In the genomic region with DNA sequence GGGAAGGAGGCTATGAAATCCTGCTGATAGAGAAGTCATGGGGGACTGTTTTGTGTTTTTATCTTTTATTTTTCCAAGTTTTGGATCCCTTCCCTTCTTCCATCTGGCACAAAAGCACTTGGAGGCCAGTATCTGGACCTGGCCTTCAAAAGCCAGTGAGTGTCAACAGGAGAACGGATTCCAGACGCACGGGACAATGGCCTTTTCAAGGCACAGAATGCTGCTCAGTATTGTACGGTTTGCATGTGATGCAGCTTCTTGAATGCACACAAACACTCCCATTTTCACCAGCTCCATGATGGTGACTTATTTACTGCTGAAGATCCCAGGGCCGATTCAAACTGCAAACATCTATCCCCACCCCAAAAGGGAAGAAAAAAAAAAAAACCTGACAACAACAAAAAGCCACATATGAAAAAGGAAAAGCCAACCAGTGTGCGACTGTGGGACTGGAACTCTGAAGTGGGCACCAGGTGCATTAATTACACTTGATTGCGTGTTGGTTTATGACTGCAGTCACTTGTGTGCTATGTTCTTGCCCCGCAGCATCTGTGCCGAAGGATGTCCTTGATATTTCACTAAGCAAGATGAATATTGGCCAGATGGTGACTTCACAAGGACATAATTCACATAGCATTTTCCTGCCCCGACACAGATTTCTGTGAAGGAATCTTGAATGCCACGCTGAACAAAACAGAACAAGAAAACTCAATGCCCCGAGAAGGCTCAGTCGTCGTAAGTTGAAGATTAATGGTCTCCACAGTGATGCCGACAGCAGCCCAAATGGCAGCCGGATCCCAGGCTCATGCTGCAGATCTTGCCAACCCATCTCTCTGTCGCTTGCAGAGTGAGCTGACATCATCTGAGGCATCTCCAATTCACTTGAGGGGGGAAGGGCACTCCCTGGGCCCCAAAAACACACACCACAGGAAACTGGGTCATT, we compare ENCODE assay signal across 21 cellular contexts.
DNase-seq lines count a peak whose midpoint lies in the region; ATAC-seq, FAIRE-seq and TF ChIP-seq lines count a peak whose summit lies in the region.
"Had no signal": no experiment of that assay in that cellular context is flagged by ENCODE, and none has a peak within 500 bp of the region (broad histone marks: within the 10 kb centered on the region; RNA-seq: fewer than 3 reads in every experiment).

No MANE protein-coding gene starts in this region.

- ATAC-seq in A549 (no peak), PC-3 (no peak)
- ATAC-seq: activated naive CD8-positive, alpha-beta T cell treated with anti-CD3 and anti-CD28 coated beads, Interleukin-2, amount 50 U/mL, for 24 hours; stimulated activated effector memory CD8-positive, alpha-beta T cell treated with anti-CD3 and anti-CD28 coated beads, Interleukin-12 subunit alpha, Interleukin-12 subunit beta, amount 100 ng/mL, for 72 hours had no signal

- H3K9me3 ChIP-seq in A549 (no peaks in the 10 kb centered on the region), ascending aorta (no peaks in the 10 kb centered on the region), PC-3 (ENCODE audit: low read length) (no peaks in the 10 kb centered on the region)
- H3K9me3 ChIP-seq: Caco-2, Peyer's patch, uterus had no signal

- H3K4me2 ChIP-seq in A549 (no peak overlapping the region), PC-3 (ENCODE audit: low read length) (no peak overlapping the region)
- H3K4me2 ChIP-seq: KMS-11 had no signal

- no TSS peak for BruUV-seq in PC-3 (replicated peaks; lab: Mats Ljungman, UMichigan)

- no peak overlapping the region for H2AFZ ChIP-seq in PC-3 (ENCODE audit: low read length)

- 96% methylated on average over 17 of the region's 17 CpGs for WGBS in A549 (ENCODE audit: missing lambda C conversion rate)

- H3K36me3 ChIP-seq in ascending aorta (no peaks in the 10 kb centered on the region), PC-3 (ENCODE audit: low read depth, low read length) (no peaks in the 10 kb centered on the region)
- H3K36me3 ChIP-seq: Peyer's patch, uterus had no signal

- TF ChIP-seq CTCF in A549 (IDR thresholded peaks at IDR 0.05) (no peak), ascending aorta (IDR thresholded peaks at IDR 0.05) (no peak), PC-3 (conservative IDR thresholded peaks at IDR 0.05; ENCODE audit: low read depth, low read length) (no peak)

- no peak for TF ChIP-seq POLR2A in A549 (IDR thresholded peaks at IDR 0.05; ENCODE audit: low read length)

- FAIRE-seq in A549 (lab: Jason Lieb, UNC) = no peak
- FAIRE-seq: colon had no signal

- peak overlapping the region; percentile 92 to 95 for H3K27ac ChIP-seq in A549
- peak overlapping the region; percentile 70 to 75 for H3K27ac ChIP-seq in ascending aorta
- H3K27ac ChIP-seq in PC-3 (ENCODE audit: low read length) = no peak overlapping the region
- H3K27ac ChIP-seq: HL-60, KMS-11, Peyer's patch, uterus had no signal

- no peak for TF ChIP-seq RAD21 in A549 (conservative IDR thresholded peaks at IDR 0.05 in 1 of 2, IDR thresholded peaks at IDR 0.05 in 1 of 2)

- no peaks in the 10 kb centered on the region for H3K27me3 ChIP-seq in ascending aorta
- no peaks in the 10 kb centered on the region for H3K27me3 ChIP-seq in PC-3 (ENCODE audit: low read length)
- H3K27me3 ChIP-seq: Peyer's patch, uterus had no signal

- DNase-seq in A549 (ENCODE audit: low read depth in 1 of 2, low spot score in 1 of 2) (no peak), NCI-H1417 treated with DMSO at 0.1 percent for 48 hours (lab: John Stamatoyannopoulos, UW) (peak; percentile 60), ascending aorta (ENCODE audit: low spot score in 2 of 2) (no peak), medulla oblongata (ENCODE audit: extremely low spot score) (peak; percentile 93), germinal center (ENCODE audit: low spot score) (no peak), NCI-H82 (lab: John Stamatoyannopoulos, UW) (no peak), GDM1 (lab: John Stamatoyannopoulos, UW) (no peak), PC-3 (no peak)
- DNase-seq: activated CD4-positive, alpha-beta T cell treated with anti-CD3 and anti-CD28 coated beads, Interleukin-2, amount 50 U/mL, for 48 hours; activated naive CD8-positive, alpha-beta T cell treated with anti-CD3 and anti-CD28 coated beads, Interleukin-2, amount 50 U/mL, for 24 hours; activated T-cell treated with anti-CD3 and anti-CD28 coated beads, Interleukin-2, amount 50 U/mL, for 48 hours; Caco-2; GF-D8; NCI-H1694; NCI-H510A treated with DMSO at 0.1 percent for 48 hours; Peyer's patch; uterus had no signal

- no peaks in the 10 kb centered on the region for H3F3A ChIP-seq in PC-3 (ENCODE audit: low read length, unreplicated experiment)

- CTCF ChIA-PET in A549 (lab: Yijun Ruan, JAX) = interaction anchor here (1.2 kb wide), 1 partner anchor 27 kb away, joined by 3 read pairs; no protein-coding TSS in a partner anchor
- CTCF ChIA-PET in PC-3 (lab: Charles Lee) = no interaction called here

- H3K79me2 ChIP-seq in PC-3 (ENCODE audit: low read length) = no peaks in the 10 kb centered on the region

- H4K20me1 ChIP-seq in PC-3 (ENCODE audit: low read length) = no peaks in the 10 kb centered on the region

- no peak overlapping the region for H3K9ac ChIP-seq in PC-3 (ENCODE audit: low read length)
- H3K9ac ChIP-seq: KMS-11 had no signal

- intact Hi-C loops in ascending aorta (cut with DNase I) = loop anchor here (5.0 kb wide), 1 partner anchor 146 kb away; a partner anchor contains a TSS
- intact Hi-C loops in PC-3 (cut with micrococcal nuclease) = no loop called here

- POLR2A ChIA-PET in A549 (lab: Yijun Ruan, JAX) (no interaction called here), PC-3 (lab: Charles Lee; ENCODE audit: unreplicated experiment) (no interaction called here)

- TF ChIP-seq EP300 in A549 (IDR thresholded peaks at IDR 0.05) = no peak

- H3K4me3 ChIP-seq in A549 (no peak overlapping the region), ascending aorta (no peak overlapping the region), PC-3 (ENCODE audit: low read length) (no peak overlapping the region)
- H3K4me3 ChIP-seq: Peyer's patch, uterus had no signal

- H3K4me1 ChIP-seq in A549 = peaks cover 21% of the 10 kb centered on the region
- peaks cover 11 to 19% of the 10 kb centered on the region in 2 donors for H3K4me1 ChIP-seq in ascending aorta
- peaks cover 22% of the 10 kb centered on the region for H3K4me1 ChIP-seq in PC-3 (ENCODE audit: insufficient read depth, low read length)
- H3K4me1 ChIP-seq: Caco-2 had no signal

- H3K9me2 ChIP-seq in PC-3 (replicated peaks; ENCODE audit: low read length) = no peaks in the 10 kb centered on the region

TF ChIP-seq in A549, 52 proteins besides CTCF, POLR2A, EP300 and RAD21:
- TF ChIP-seq FOSL2 (IDR thresholded peaks at IDR 0.05) (no peak), FOSL2 (CRISPR knock-in tag; IDR thresholded peaks at IDR 0.05) (no peak)
TF ChIP-seq in A549: peak in this region for 0.

Comparison
In these comparisons a context has a peak if more than half of its experiments do, and no peak if none do; other contexts are left out.
1. DNase-seq: peak in NCI-H1417 treated with DMSO at 0.1 percent for 48 hours (single experiment) and medulla oblongata (single experiment); none in A549 (0 of 2), ascending aorta (0 of 2), germinal center (single experiment), NCI-H82 (single experiment), GDM1 (single experiment) and PC-3 (single experiment).